9 cellular contexts compared by ENCODE assay signal in the genomic region with DNA sequence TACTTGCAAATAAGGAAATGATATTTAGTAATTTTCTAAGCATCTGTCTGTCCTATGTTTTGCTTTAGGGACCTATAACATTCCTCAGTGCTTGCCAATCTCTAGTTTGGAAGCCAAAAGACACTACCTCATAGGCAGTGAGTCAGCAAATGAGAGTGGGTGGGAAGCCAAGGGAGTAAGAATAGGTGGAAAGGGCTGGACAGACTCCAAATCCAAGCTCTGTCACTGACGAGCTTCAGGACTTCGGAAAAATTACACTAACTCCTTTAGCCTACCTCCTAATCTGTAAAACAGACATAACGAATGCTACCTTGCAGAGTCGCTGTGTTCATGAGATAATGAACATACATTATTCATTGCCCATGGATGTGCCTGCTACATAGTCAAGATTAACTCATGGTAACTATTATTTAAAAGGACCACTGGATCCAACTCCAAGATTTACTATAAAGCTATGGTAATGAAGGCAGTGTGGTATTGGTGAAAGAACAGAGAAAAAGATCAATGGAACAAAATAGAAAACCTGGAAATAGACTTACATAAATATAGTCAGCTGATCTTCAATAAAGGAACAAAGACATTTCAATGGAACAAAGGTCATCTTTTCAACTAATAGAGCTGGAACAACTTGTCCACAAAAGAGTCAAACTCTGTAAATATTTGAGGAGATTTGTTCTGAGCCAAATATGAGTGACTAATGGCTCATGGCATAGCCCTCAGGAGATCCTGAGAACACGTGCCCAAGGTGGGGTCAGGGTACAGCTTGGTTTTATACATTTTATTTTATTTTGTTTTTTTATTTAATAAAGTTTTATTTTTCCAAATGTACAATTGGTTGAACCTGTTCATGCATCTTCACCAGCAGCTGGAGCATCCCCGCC.
DNase-seq lines count a peak whose midpoint lies in the region; ATAC-seq and TF ChIP-seq lines count a peak whose summit lies in the region.
"Had no signal": no experiment of that assay in that cellular context is flagged by ENCODE, and none has a peak within 500 bp of the region (broad histone marks: within the 10 kb centered on the region; RNA-seq: fewer than 3 reads in every experiment).

No MANE protein-coding gene starts in this region.

- H3K36me3 ChIP-seq in mammary epithelial cell (ENCODE audit: insufficient read depth, low read length) = no peaks in the 10 kb centered on the region
- no peaks in the 10 kb centered on the region for H3K36me3 ChIP-seq in lower lobe of right lung
- H3K36me3 ChIP-seq in aorta (ENCODE audit: control insufficient read depth in 1 of 2, insufficient read depth in 2 of 2, low read length in 1 of 2) = no peaks in the 10 kb centered on the region

- 13% methylated on average over 6 of the region's 6 CpGs for WGBS in mammary epithelial cell (ENCODE audit: low coverage, missing lambda C conversion rate)
- WGBS in aorta, 2 donors = 20 to 22% methylated on average over 6 of the region's 6 CpGs

- peak overlapping the region; percentile 48 for H3K9ac ChIP-seq in mammary epithelial cell (ENCODE audit: insufficient read depth, low read length)

- no peaks in the 10 kb centered on the region for H4K20me1 ChIP-seq in mammary epithelial cell (ENCODE audit: insufficient read depth, low read length)

- ATAC-seq in lower lobe of right lung = peak; percentile 76 to 84
- ATAC-seq in aorta (ENCODE audit: low FRiP score) = peak; percentile 91
- no peak for ATAC-seq in HG03571 (IDR thresholded peaks at IDR 0.05; ENCODE audit: unreplicated experiment)
- no peak for ATAC-seq in stimulated activated naive B cell treated with anti-CD40 and anti-IgM and Interleukin-4, amounts not matched to agents 10 μg/mL and 1 μg/mL and 100 μg/mL, for 72 hours (replicated peaks)

- no peak overlapping the region for H2AFZ ChIP-seq in mammary epithelial cell (ENCODE audit: low read depth, low read length)

- no peak for TF ChIP-seq CTCF in mammary epithelial cell (conservative IDR thresholded peaks at IDR 0.05 in 1 of 2, IDR thresholded peaks at IDR 0.05 in 1 of 2; ENCODE audit: extremely low read depth in 1 of 2, insufficient read depth in 1 of 2, low read depth in 1 of 2, low read length in 2 of 2)
- no peak for TF ChIP-seq CTCF in lower lobe of right lung (IDR thresholded peaks at IDR 0.05)

- H3K4me3 ChIP-seq in mammary epithelial cell (replicated peaks in 1 of 3; ENCODE audit: insufficient read depth in 1 of 3, low read depth in 2 of 3, low read length in 3 of 3) = peak overlapping the region in 2 of 3 experiments; percentile 14 to 23
- H3K4me3 ChIP-seq in lower lobe of right lung = no peak overlapping the region
- H3K4me3 ChIP-seq in aorta (ENCODE audit: low read length in 2 of 2) = no peak overlapping the region

- no peaks in the 10 kb centered on the region for H3K9me3 Mint-ChIP-seq in stimulated activated naive B cell treated with anti-CD40 and anti-IgM and Interleukin-4, amounts not matched to agents 10 μg/mL and 1 μg/mL and 100 μg/mL, for 72 hours

- H3K4me1 Mint-ChIP-seq in stimulated activated naive B cell treated with anti-CD40 and anti-IgM and Interleukin-4, amounts not matched to agents 10 μg/mL and 1 μg/mL and 100 μg/mL, for 72 hours = no peaks in the 10 kb centered on the region

- H3K9me3 ChIP-seq in mammary epithelial cell (replicated peaks; ENCODE audit: insufficient read depth, low read length) (no peaks in the 10 kb centered on the region), lower lobe of right lung (no peaks in the 10 kb centered on the region), aorta (ENCODE audit: control insufficient read depth, low read length) (no peaks in the 10 kb centered on the region)

- dilution Hi-C loops in mammary epithelial cell (cut with HindIII; ENCODE audit: low sequenced_read_pairs) = no loop called here

- CTCF ChIA-PET in mammary epithelial cell (lab: Charles Lee; ENCODE audit: low non-redundant PET) = interaction anchor here (0.6 to 1.0 kb wide), 3 partner anchors 65 to 154 kb away, joined by 3 to 5 read pairs (median 4); no protein-coding TSS in a partner anchor

- H3K4me1 ChIP-seq in mammary epithelial cell (ENCODE audit: insufficient read depth, low read length) = peaks cover 36% of the 10 kb centered on the region
- peaks cover 30% of the 10 kb centered on the region for H3K4me1 ChIP-seq in lower lobe of right lung
- peaks cover 3 to 14% of the 10 kb centered on the region in 2 donors for H3K4me1 ChIP-seq in aorta (ENCODE audit: control insufficient read depth in 1 of 2, insufficient read depth in 2 of 2, low read length in 2 of 2)

- H3K27me3 Mint-ChIP-seq in stimulated activated naive B cell treated with anti-CD40 and anti-IgM and Interleukin-4, amounts not matched to agents 10 μg/mL and 1 μg/mL and 100 μg/mL, for 72 hours = peaks cover 30% of the 10 kb centered on the region in 2 donors

- in situ Hi-C loops in mammary epithelial cell (cut with MboI; ENCODE audit: low sequenced_read_pairs in 2 of 2) = no loop called here

- H3K79me2 ChIP-seq in mammary epithelial cell (ENCODE audit: insufficient read depth, low read length) = no peaks in the 10 kb centered on the region

- no TSS peak for BruUV-seq in mammary epithelial cell (replicated peaks; lab: Mats Ljungman, UMichigan)

- no peak overlapping the region for H3K27ac Mint-ChIP-seq in stimulated activated naive B cell treated with anti-CD40 and anti-IgM and Interleukin-4, amounts not matched to agents 10 μg/mL and 1 μg/mL and 100 μg/mL, for 72 hours
- H3K27ac Mint-ChIP-seq: T-helper 1 cell treated with Interleukin-12 subunit alpha and Interleukin-12 subunit beta and Interleukin-4 antibody, amounts not matched to agents 30 μg/mL and 1 μg/mL, for 36 hours had no signal

- DNase-seq in NCI-H345 (lab: John Stamatoyannopoulos, UW) (peak; percentile 23), NCI-H345 treated with DMSO at 0.1 percent for 48 hours (lab: John Stamatoyannopoulos, UW; ENCODE audit: unreplicated experiment) (no peak), mammary epithelial cell (peak; percentile 96), lower lobe of right lung (no peak), aorta (no peak), NCI-H2227 treated with DMSO at 0.1 percent for 48 hours (lab: John Stamatoyannopoulos, UW) (no peak)
- no peak for DNase-seq in stimulated activated naive B cell treated with anti-CD40 and anti-IgM and Interleukin-4, amounts not matched to agents 10 μg/mL and 1 μg/mL and 100 μg/mL, for 72 hours

- peak overlapping the region; percentile 85 for H3K4me2 ChIP-seq in mammary epithelial cell (ENCODE audit: insufficient read depth, low read depth, low read length)

- H3K27ac ChIP-seq in mammary epithelial cell (ENCODE audit: insufficient read depth, low read depth, low read length) (peak overlapping the region; percentile 65), lower lobe of right lung (peak overlapping the region; percentile 67), aorta (ENCODE audit: low read depth in 1 of 2, low read length in 2 of 2) (peak overlapping the region; percentile 92 to 93)

- intact Hi-C loops in mammary epithelial cell (cut with micrococcal nuclease) (loop anchor here (5.0 to 10.0 kb wide), 2 partner anchors 46 to 519 kb away; no protein-coding TSS in a partner anchor), lower lobe of right lung (cut with DNase I) (no loop called here), aorta (cut with DNase I) (loop anchor here (5.0 kb wide), 2 partner anchors 66 to 86 kb away; a partner anchor contains a TSS)

- H3K36me3 Mint-ChIP-seq in stimulated activated naive B cell treated with anti-CD40 and anti-IgM and Interleukin-4, amounts not matched to agents 10 μg/mL and 1 μg/mL and 100 μg/mL, for 72 hours = no peaks in the 10 kb centered on the region

- no peak overlapping the region for H3K4me3 Mint-ChIP-seq in stimulated activated naive B cell treated with anti-CD40 and anti-IgM and Interleukin-4, amounts not matched to agents 10 μg/mL and 1 μg/mL and 100 μg/mL, for 72 hours
- H3K4me3 Mint-ChIP-seq: T-helper 1 cell treated with Interleukin-12 subunit alpha and Interleukin-12 subunit beta and Interleukin-4 antibody, amounts not matched to agents 30 μg/mL and 1 μg/mL, for 36 hours had no signal

- H3K27me3 ChIP-seq in mammary epithelial cell (ENCODE audit: insufficient read depth, low read length) (no peaks in the 10 kb centered on the region), lower lobe of right lung (ENCODE audit: low read depth) (peaks cover 5% of the 10 kb centered on the region), aorta (ENCODE audit: control insufficient read depth in 1 of 2, insufficient read depth in 2 of 2, low read length in 1 of 2) (no peaks in the 10 kb centered on the region)

Comparison
In these comparisons a context has a peak if more than half of its experiments do, and no peak if none do; other contexts are left out.
1. DNase-seq: peak in NCI-H345 (single experiment) and mammary epithelial cell (single experiment); none in NCI-H345 treated with DMSO at 0.1 percent for 48 hours (single experiment), lower lobe of right lung (single experiment), aorta (0 of 2), NCI-H2227 treated with DMSO at 0.1 percent for 48 hours (single experiment) and stimulated activated naive B cell treated with anti-CD40 and anti-IgM and Interleukin-4, amounts not matched to agents 10 μg/mL and 1 μg/mL and 100 μg/mL, for 72 hours (single experiment).
2. H3K4me3 ChIP-seq: peak in mammary epithelial cell (2 of 3); none in lower lobe of right lung (single experiment) and aorta (0 of 2).
3. ATAC-seq: peak in lower lobe of right lung (2 of 2) and aorta (single experiment); none in HG03571 (single experiment) and stimulated activated naive B cell treated with anti-CD40 and anti-IgM and Interleukin-4, amounts not matched to agents 10 μg/mL and 1 μg/mL and 100 μg/mL, for 72 hours (0 of 2).
4. Peak in every context shown above with its lines, with median percentiles within 50 percentile points of each other: H3K27ac ChIP-seq.